23 cellular contexts compared by ENCODE assay signal in the genomic region with DNA sequence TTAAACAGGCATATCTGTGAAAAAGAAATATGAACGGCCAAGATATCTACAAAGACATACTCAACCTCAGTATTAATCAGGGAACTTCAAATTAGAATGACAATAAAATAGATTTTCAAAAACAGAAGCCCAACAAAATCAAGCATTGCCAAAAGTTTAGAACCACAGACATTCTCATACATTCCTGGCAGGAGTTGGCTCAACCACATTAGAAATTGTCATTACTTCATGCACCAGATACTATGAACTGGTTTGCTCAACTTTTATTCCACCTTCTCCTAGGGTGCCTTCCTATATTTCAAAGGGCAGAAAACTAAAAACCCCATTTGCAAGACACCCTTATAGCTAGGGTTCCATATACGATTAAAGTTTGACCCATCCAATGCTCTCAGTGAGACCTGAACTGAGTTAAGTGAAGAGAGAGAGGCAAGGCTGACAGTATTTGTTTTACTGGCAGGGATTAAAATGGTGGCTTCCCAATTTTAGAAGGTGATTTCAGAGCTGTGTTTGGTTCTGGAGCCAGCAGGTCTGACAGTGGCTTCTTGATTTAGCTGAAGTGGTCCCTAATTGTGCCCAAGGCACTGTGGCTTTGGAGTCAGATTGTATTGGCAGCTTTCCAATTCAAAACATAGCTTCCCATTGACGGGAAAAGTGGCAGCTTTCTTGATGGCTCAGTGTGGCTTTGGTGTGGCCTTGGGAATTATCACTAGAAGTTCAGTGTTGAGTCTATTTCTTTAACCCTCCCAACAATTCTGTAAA.
DNase-seq lines count a peak whose midpoint lies in the region; ATAC-seq and TF ChIP-seq lines count a peak whose summit lies in the region.
"Had no signal": no experiment of that assay in that cellular context is flagged by ENCODE, and none has a peak within 500 bp of the region (broad histone marks: within the 10 kb centered on the region; RNA-seq: fewer than 3 reads in every experiment).

No MANE protein-coding gene starts in this region.

- no peaks in the 10 kb centered on the region for H3K9me3 ChIP-seq in BE2C
- H3K9me3 ChIP-seq: Peyer's patch, SK-N-SH had no signal

- H3K4me3 Mint-ChIP-seq in type B pancreatic cell: no peak overlapping the region
- H3K4me3 Mint-ChIP-seq in T-cell: no peak overlapping the region
- H3K4me3 Mint-ChIP-seq: CD4-positive, alpha-beta T cell; IgD-negative memory B cell; naive B cell; WTC11 had no signal

- H3K4me3 ChIP-seq in BE2C (ENCODE audit: low read depth, low read length): no peak overlapping the region
- H3K4me3 ChIP-seq: Peyer's patch had no signal

- H3K4me1 Mint-ChIP-seq in type B pancreatic cell (ENCODE audit: unreplicated experiment) (no peaks in the 10 kb centered on the region), T-cell (no peaks in the 10 kb centered on the region)
- H3K4me1 Mint-ChIP-seq: IgD-negative memory B cell, naive B cell, WTC11 had no signal

- no peak for TF ChIP-seq CTCF in type B pancreatic cell (conservative IDR thresholded peaks at IDR 0.05)
- no peak for TF ChIP-seq CTCF in BE2C (IDR thresholded peaks at IDR 0.05; ENCODE audit: low read depth, low read length)

- ATAC-seq in T-cell (replicated peaks in 1 of 4): no peak
- ATAC-seq: foreskin keratinocyte, WTC11 had no signal

- H3K36me3 ChIP-seq in BE2C: no peaks in the 10 kb centered on the region
- H3K36me3 ChIP-seq: Peyer's patch had no signal

- DNase-seq in AG08395 (ENCODE audit: low spot score) (peak; percentile 49), NCI-H1048 (lab: John Stamatoyannopoulos, UW) (peak; percentile 30), NCI-H345 (lab: John Stamatoyannopoulos, UW) (peak; percentile 62), astrocyte of the hippocampus (ENCODE audit: low read depth, low spot score) (peak; percentile 62), type B pancreatic cell (ENCODE audit: extremely low spot score, unreplicated experiment) (no peak), BE2C (no peak), T-cell (no peak)
- DNase-seq in stimulated activated CD4-positive, alpha-beta T cell treated with anti-CD3 and anti-CD28 coated beads, Interleukin-12 subunit alpha, Interleukin-12 subunit beta, amount 100 ng/mL, for 4 hours: no peak
- DNase-seq: ACHN; activated CD4-positive, alpha-beta T cell treated with anti-CD3 and anti-CD28 coated beads, Interleukin-2, amount 50 U/mL, for 48 hours; activated gamma-delta T cell; caudate nucleus; CD4-positive, alpha-beta T cell; DMS53; foreskin keratinocyte; kidney; mammary epithelial cell; naive B cell; NCI-H2171 treated with DMSO at 0.1 percent for 48 hours; Peyer's patch; SK-N-SH had no signal

- H3K27me3 Mint-ChIP-seq in type B pancreatic cell (no peaks in the 10 kb centered on the region), T-cell (peaks cover 11 to 13% of the 10 kb centered on the region in 2 donors)

- H3K27ac Mint-ChIP-seq in type B pancreatic cell (no peak overlapping the region), T-cell (no peak overlapping the region)
- H3K27ac Mint-ChIP-seq: CD4-positive, alpha-beta T cell; naive B cell; WTC11 had no signal

- no peaks in the 10 kb centered on the region for H3K27me3 ChIP-seq in BE2C
- H3K27me3 ChIP-seq: foreskin keratinocyte, Peyer's patch had no signal

- POLR2A ChIA-PET in T-cell (lab: Charles Lee): no interaction called here

- CTCF ChIA-PET in T-cell (lab: Charles Lee): interaction anchor here in 1 of 2 donors (0.6 kb wide), 1 partner anchor 18 kb away, joined by 3 read pairs; no protein-coding TSS in a partner anchor

- H3K36me3 Mint-ChIP-seq in type B pancreatic cell: no peaks in the 10 kb centered on the region
- no peaks in the 10 kb centered on the region for H3K36me3 Mint-ChIP-seq in T-cell
- H3K36me3 Mint-ChIP-seq: naive B cell, WTC11 had no signal

- H3K4me1 ChIP-seq in BE2C: no peaks in the 10 kb centered on the region
- H3K4me1 ChIP-seq: foreskin keratinocyte, Peyer's patch had no signal

- H3K9me3 Mint-ChIP-seq in type B pancreatic cell (peaks cover 4% of the 10 kb centered on the region), T-cell (no peaks in the 10 kb centered on the region)

Comparison
In these comparisons a context has a peak if more than half of its experiments do, and no peak if none do; other contexts are left out.
1. DNase-seq: peak in AG08395 (single experiment), NCI-H1048 (single experiment), NCI-H345 (single experiment) and astrocyte of the hippocampus (single experiment); none in type B pancreatic cell (single experiment), BE2C (single experiment), stimulated activated CD4-positive, alpha-beta T cell treated with anti-CD3 and anti-CD28 coated beads, Interleukin-12 subunit alpha, Interleukin-12 subunit beta, amount 100 ng/mL, for 4 hours (single experiment) and T-cell (0 of 34).